Comparison of ENCODE assay signal across 23 cellular contexts in the genomic region with DNA sequence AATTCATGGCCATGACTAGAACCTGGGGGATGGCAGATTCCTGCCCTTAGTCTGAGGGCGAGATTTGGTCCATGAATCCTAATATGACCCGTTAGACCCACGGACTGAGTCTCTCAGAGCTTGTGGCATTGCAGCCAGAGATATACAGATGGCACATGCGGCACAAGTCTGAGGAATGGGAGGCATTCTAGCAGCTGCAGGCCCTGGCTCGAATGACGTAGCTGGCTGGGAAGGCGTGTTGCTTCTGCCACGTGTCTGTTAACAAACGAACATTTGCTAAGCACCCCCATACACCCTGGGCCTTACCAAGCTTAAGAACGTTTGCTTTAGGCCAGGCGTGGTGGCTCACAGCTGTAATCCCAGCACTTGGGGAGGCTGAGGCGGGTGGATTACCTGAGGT.
"Had no signal": no experiment of that assay in that cellular context is flagged by ENCODE, and none has a peak within 500 bp of the region (broad histone marks: within the 10 kb centered on the region; RNA-seq: fewer than 3 reads in every experiment).

No MANE protein-coding gene starts in this region.

- H3K27me3 ChIP-seq: brain microvascular endothelial cell, cardiac muscle cell had no signal

- H3K36me3 ChIP-seq: brain microvascular endothelial cell, cardiac muscle cell had no signal

- H3K27ac ChIP-seq: brain microvascular endothelial cell, cardiac muscle cell, SK-N-MC, VCaP had no signal

- H3K4me3 ChIP-seq: cardiac muscle cell, SK-N-MC had no signal

- DNase-seq: activated CD4-positive, alpha-beta memory T cell treated with anti-CD3 and anti-CD28 coated beads, Interleukin-2, amount 10 ng/mL, durations not matched to agents 7 days and 5 days; activated CD4-positive, alpha-beta T cell treated with anti-CD3 and anti-CD28 coated beads, Interleukin-2, amount 10 ng/mL, durations not matched to agents 7 days and 5 days; activated CD4-positive, CD25-positive, alpha-beta regulatory T cell; activated gamma-delta T cell; activated naive CD4-positive, alpha-beta T cell treated with anti-CD3 and anti-CD28 coated beads for 36 hours; activated T-cell treated with anti-CD3 and anti-CD28 coated beads for 4 hours; activated T-cell treated with anti-CD3 and anti-CD28 coated beads, Interleukin-2, amount 50 U/mL, for 48 hours; brain microvascular endothelial cell; Kasumi-1; KBM-7; NCI-H1092; NCI-H1417; NCI-H2029 treated with DMSO at 0.1 percent for 48 hours; NCI-H226; NCI-H526; NCI-H82; NK-92 treated with Interleukin-12 subunit alpha and Interleukin-12 subunit beta, amount 100 ng/mL, for 24 hours; OCI-M1; RPMI8226; T-helper 1 cell had no signal
